In genomic region chr13:113625965-113626661, GRCh38 we compare ENCODE assay signal across 1 cellular context.
TF ChIP-seq lines count a peak whose summit lies in the region.

No MANE protein-coding gene starts in this region.

TF ChIP-seq in SK-N-SH, 30 proteins besides CTCF, POLR2A, EP300 and RAD21 (continued from another document):
- TF ChIP-seq PBX3 (IDR thresholded peaks at IDR 0.05) = no peak
- no peak for TF ChIP-seq YY1 (IDR thresholded peaks at IDR 0.05; ENCODE audit: low read depth)
- TF ChIP-seq EZH2phosphoT487 (IDR thresholded peaks at IDR 0.05; ENCODE audit: borderline replicate concordance, low read depth) = no peak
- TF ChIP-seq IRF3 (IDR thresholded peaks at IDR 0.05; ENCODE audit: low read depth, low read length) = no peak
TF ChIP-seq in SK-N-SH: peak in this region for 0.
